Comparison of ENCODE assay signal across 40 cellular contexts in the genomic region with DNA sequence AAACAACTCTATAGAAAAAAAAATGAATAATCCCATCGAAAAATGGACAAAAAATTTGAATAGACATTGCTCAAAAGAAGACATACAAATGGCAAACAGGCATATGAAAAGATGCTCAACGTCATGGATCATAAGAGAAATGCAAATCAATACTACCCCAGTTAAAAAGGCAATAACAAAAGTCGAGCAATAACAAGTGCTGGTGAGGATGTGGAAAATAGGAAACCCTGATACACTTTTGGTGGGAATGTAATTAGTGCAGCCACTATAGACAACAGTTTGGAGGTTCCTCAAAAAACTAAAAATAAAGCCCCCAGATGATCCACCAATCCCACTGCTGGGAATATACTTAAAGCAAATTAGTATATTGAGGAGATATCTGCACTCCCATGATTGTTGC.
"Had no signal": no experiment of that assay in that cellular context is flagged by ENCODE, and none has a peak within 500 bp of the region (broad histone marks: within the 10 kb centered on the region; RNA-seq: fewer than 3 reads in every experiment).

No MANE protein-coding gene starts in this region.

- H3K27me3 Mint-ChIP-seq: activated naive CD4-positive, alpha-beta T cell treated with anti-CD3 and anti-CD28 coated beads, Interleukin-2, amount 10 ng/mL, durations not matched to agents 7 days and 5 days; activated naive CD4-positive, alpha-beta T cell treated with anti-CD3 and anti-CD28 coated beads, Interleukin-2, amount 50 U/mL, for 24 hours; activated naive CD8-positive, alpha-beta T cell; activated naive CD8-positive, alpha-beta T cell treated with anti-CD3 and anti-CD28 coated beads for 36 hours; activated naive CD8-positive, alpha-beta T cell treated with anti-CD3 and anti-CD28 coated beads, Interleukin-2, amount 10 ng/mL, durations not matched to agents 7 days and 5 days; activated naive CD8-positive, alpha-beta T cell treated with anti-CD3 and anti-CD28 coated beads, Interleukin-2, amount 50 U/mL, for 24 hours; activated T-cell treated with anti-CD3 and anti-CD28 coated beads, Interleukin-2, amount 50 U/mL, for 24 hours; activated T-helper 17 cell treated with anti-CD3 and anti-CD28 coated beads, Interleukin-2, amount 50 U/mL, for 72 hours; central memory CD8-positive, alpha-beta T cell had no signal

- H3K4me3 Mint-ChIP-seq: activated naive CD4-positive, alpha-beta T cell treated with anti-CD3 and anti-CD28 coated beads for 36 hours; activated naive CD4-positive, alpha-beta T cell treated with anti-CD3 and anti-CD28 coated beads, Interleukin-2, amount 10 ng/mL, durations not matched to agents 7 days and 5 days; activated naive CD4-positive, alpha-beta T cell treated with anti-CD3 and anti-CD28 coated beads, Interleukin-2, amount 50 U/mL, for 24 hours; activated naive CD8-positive, alpha-beta T cell; activated naive CD8-positive, alpha-beta T cell treated with anti-CD3 and anti-CD28 coated beads for 36 hours; activated naive CD8-positive, alpha-beta T cell treated with anti-CD3 and anti-CD28 coated beads, Interleukin-2, amount 10 ng/mL, durations not matched to agents 7 days and 5 days; activated naive CD8-positive, alpha-beta T cell treated with anti-CD3 and anti-CD28 coated beads, Interleukin-2, amount 50 U/mL, for 24 hours; activated T-cell treated with anti-CD3 and anti-CD28 coated beads, Interleukin-2, amount 50 U/mL, for 24 hours; activated T-cell treated with anti-CD3 and anti-CD28 coated beads, Interleukin-2, amount 50 U/mL, for 4 hours; activated T-cell treated with anti-CD3 and anti-CD28 coated beads, Interleukin-2, amount 50 U/mL, for 72 hours; activated T-helper 1 cell treated with anti-CD3 and anti-CD28 coated beads, Interleukin-12 subunit alpha, Interleukin-12 subunit beta, Interleukin-2, Interleukin-4 antibody, amounts not matched to agents 30 ng/mL and 10 ng/mL and 1 ng/mL, durations not matched to agents 14 hours and 24 hours and 36 hours; activated T-helper 17 cell treated with anti-CD3 and anti-CD28 coated beads, Interleukin-2, amount 50 U/mL, for 72 hours; brain; central memory CD8-positive, alpha-beta T cell had no signal

- H3K36me3 Mint-ChIP-seq: activated naive CD4-positive, alpha-beta T cell treated with anti-CD3 and anti-CD28 coated beads, Interleukin-2, amount 10 ng/mL, durations not matched to agents 7 days and 5 days; activated naive CD4-positive, alpha-beta T cell treated with anti-CD3 and anti-CD28 coated beads, Interleukin-2, amount 50 U/mL, for 24 hours; activated naive CD8-positive, alpha-beta T cell; activated naive CD8-positive, alpha-beta T cell treated with anti-CD3 and anti-CD28 coated beads for 36 hours; activated naive CD8-positive, alpha-beta T cell treated with anti-CD3 and anti-CD28 coated beads, Interleukin-2, amount 10 ng/mL, durations not matched to agents 7 days and 5 days; brain had no signal

- H3K4me1 ChIP-seq: adrenal gland, ascending aorta, body of pancreas, breast epithelium had no signal

- DNase-seq: activated effector memory CD4-positive, alpha-beta T cell treated with anti-CD3 and anti-CD28 coated beads, Interleukin-2, amount 50 U/mL, for 16 hours; activated effector memory CD4-positive, alpha-beta T cell treated with Interleukin-2 at 50 U/mL for 16 hours; activated gamma-delta T cell; activated gamma-delta T cell treated with Interleukin-2 at 50 U/mL for 16 hours; activated naive CD4-positive, alpha-beta T cell; activated naive CD4-positive, alpha-beta T cell treated with anti-CD3 and anti-CD28 coated beads for 36 hours; activated naive CD4-positive, alpha-beta T cell treated with anti-CD3 and anti-CD28 coated beads, Interleukin-2, amount 10 ng/mL, durations not matched to agents 7 days and 5 days; activated naive CD4-positive, alpha-beta T cell treated with anti-CD3 and anti-CD28 coated beads, Interleukin-2, amount 50 U/mL, for 16 hours; activated naive CD4-positive, alpha-beta T cell treated with Interleukin-2 at 50 U/mL for 16 hours; activated naive CD8-positive, alpha-beta T cell treated with anti-CD3 and anti-CD28 coated beads for 36 hours; activated naive CD8-positive, alpha-beta T cell treated with anti-CD3 and anti-CD28 coated beads, Interleukin-2, amount 10 ng/mL, durations not matched to agents 7 days and 5 days; activated naive CD8-positive, alpha-beta T cell treated with anti-CD3 and anti-CD28 coated beads, Interleukin-2, amount 50 U/mL, for 24 hours; activated T-cell treated with anti-CD3 and anti-CD28 coated beads, Interleukin-2, amount 50 U/mL, for 1 hour; activated T-cell treated with anti-CD3 and anti-CD28 coated beads, Interleukin-2, amount 50 U/mL, for 24 hours; activated T-cell treated with anti-CD3 and anti-CD28 coated beads, Interleukin-2, amount 50 U/mL, for 4 hours; activated T-cell treated with anti-CD3 and anti-CD28 coated beads, Interleukin-2, amount 50 U/mL, for 48 hours; activated T-cell treated with anti-CD3 and anti-CD28 coated beads, Interleukin-2, amount 50 U/mL, for 72 hours; adrenal gland; amniotic stem cell; amygdala; anterior cingulate cortex; aorta; body of pancreas; brain microvascular endothelial cell; caudate nucleus; central memory CD4-positive, alpha-beta T cell; cerebellar nuclear complex had no signal

- H3K27me3 ChIP-seq: adrenal gland, ascending aorta, body of pancreas, brain microvascular endothelial cell, breast epithelium, cardiac muscle cell had no signal

- H3K4me1 Mint-ChIP-seq: activated naive CD4-positive, alpha-beta T cell treated with anti-CD3 and anti-CD28 coated beads, Interleukin-2, amount 10 ng/mL, durations not matched to agents 7 days and 5 days; activated naive CD4-positive, alpha-beta T cell treated with anti-CD3 and anti-CD28 coated beads, Interleukin-2, amount 50 U/mL, for 24 hours; activated naive CD8-positive, alpha-beta T cell treated with anti-CD3 and anti-CD28 coated beads for 36 hours; activated naive CD8-positive, alpha-beta T cell treated with anti-CD3 and anti-CD28 coated beads, Interleukin-2, amount 10 ng/mL, durations not matched to agents 7 days and 5 days; activated naive CD8-positive, alpha-beta T cell treated with anti-CD3 and anti-CD28 coated beads, Interleukin-2, amount 50 U/mL, for 24 hours; activated T-helper 17 cell treated with anti-CD3 and anti-CD28 coated beads, Interleukin-2, amount 50 U/mL, for 72 hours; brain; central memory CD8-positive, alpha-beta T cell had no signal

- H3K27ac ChIP-seq: adrenal gland, ascending aorta, body of pancreas, brain microvascular endothelial cell, breast epithelium, cardiac muscle cell had no signal

- H3K4me3 ChIP-seq: adrenal gland, ascending aorta, body of pancreas, breast epithelium, cardiac muscle cell had no signal

- H3K27ac Mint-ChIP-seq: activated naive CD4-positive, alpha-beta T cell treated with anti-CD3 and anti-CD28 coated beads for 36 hours; activated naive CD4-positive, alpha-beta T cell treated with anti-CD3 and anti-CD28 coated beads, Interleukin-2, amount 10 ng/mL, durations not matched to agents 7 days and 5 days; activated naive CD4-positive, alpha-beta T cell treated with anti-CD3 and anti-CD28 coated beads, Interleukin-2, amount 50 U/mL, for 24 hours; activated naive CD4-positive, alpha-beta T cell treated with anti-CD3 and anti-CD28 coated beads, Interleukin-2, amount 50 U/mL, for 72 hours; activated naive CD8-positive, alpha-beta T cell; activated naive CD8-positive, alpha-beta T cell treated with anti-CD3 and anti-CD28 coated beads for 36 hours; activated naive CD8-positive, alpha-beta T cell treated with anti-CD3 and anti-CD28 coated beads, Interleukin-2, amount 10 ng/mL, durations not matched to agents 7 days and 5 days; activated naive CD8-positive, alpha-beta T cell treated with anti-CD3 and anti-CD28 coated beads, Interleukin-2, amount 50 U/mL, for 24 hours; activated T-cell treated with anti-CD3 and anti-CD28 coated beads, Interleukin-2, amount 50 U/mL, for 24 hours; activated T-cell treated with anti-CD3 and anti-CD28 coated beads, Interleukin-2, amount 50 U/mL, for 72 hours; activated T-helper 1 cell treated with anti-CD3 and anti-CD28 coated beads, Interleukin-12 subunit alpha, Interleukin-12 subunit beta, Interleukin-2, Interleukin-4 antibody, amounts not matched to agents 30 ng/mL and 10 ng/mL and 1 ng/mL, durations not matched to agents 14 hours and 24 hours and 36 hours; activated T-helper 17 cell treated with anti-CD3 and anti-CD28 coated beads, Interleukin-2, amount 50 U/mL, for 72 hours; activated T-helper 2 cell treated with anti-CD3 and anti-CD28 coated beads, Interferon-gamma antibody, Interleukin-2, Interleukin-4, amounts not matched to agents 10 μg/mL and 5 μg/mL and 100 μg/mL, durations not matched to agents 14 hours and 24 hours and 36 hours; brain had no signal

- H3K36me3 ChIP-seq: adrenal gland, ascending aorta, brain microvascular endothelial cell, breast epithelium, cardiac muscle cell had no signal

- H3K9me3 ChIP-seq: adrenal gland had no signal

- ATAC-seq: activated naive CD4-positive, alpha-beta T cell treated with anti-CD3 and anti-CD28 coated beads, Interleukin-2, amount 50 U/mL, for 72 hours; activated naive CD8-positive, alpha-beta T cell treated with anti-CD3 and anti-CD28 coated beads, Interleukin-2, amount 50 U/mL, for 24 hours; activated T-cell treated with anti-CD3 and anti-CD28 coated beads, Interleukin-2, amount 50 U/mL, for 4 hours; activated T-cell treated with anti-CD3 and anti-CD28 coated beads, Interleukin-2, amount 50 U/mL, for 72 hours; activated T-helper 17 cell treated with anti-CD3 and anti-CD28 coated beads, Interleukin-2, amount 50 U/mL, for 72 hours; body of pancreas had no signal

- FAIRE-seq: astrocyte, bronchial epithelial cell had no signal
